In the genomic region with DNA sequence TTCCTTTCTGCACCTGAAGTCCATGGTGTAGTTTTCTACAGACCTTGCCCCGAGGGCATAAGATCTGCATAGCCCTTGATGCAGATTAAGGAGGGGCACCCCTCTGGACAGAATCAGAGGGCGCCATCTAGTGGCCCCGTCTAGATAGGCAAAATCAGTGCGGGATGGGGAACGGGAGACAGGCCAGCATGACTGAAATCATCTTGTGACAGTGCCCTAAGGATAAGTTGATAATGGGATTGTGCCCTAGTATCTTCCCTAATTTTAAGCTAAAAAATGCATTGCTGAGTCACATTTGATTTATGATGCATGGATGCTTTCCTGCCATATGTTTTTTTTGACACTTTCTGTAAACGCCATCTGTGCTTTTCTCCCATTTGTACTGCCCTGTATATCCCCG, we compare ENCODE assay signal across 8 cellular contexts. TPM values are rescaled to one million over a fixed set of nuclear protein-coding genes. Genes with fewer than 3 reads are reported as not detected.
DNase-seq lines count a peak whose midpoint lies in the region; ATAC-seq and TF ChIP-seq lines count a peak whose summit lies in the region.

No MANE protein-coding gene starts in this region.

- no peaks in the 10 kb centered on the region for H3K9me3 Mint-ChIP-seq in CD4-positive, CD25-positive, alpha-beta regulatory T cell
- H3K9me3 Mint-ChIP-seq in HFFc6, result no peaks in the 10 kb centered on the region
- H3K9me3 Mint-ChIP-seq in natural killer cell, result no peaks in the 10 kb centered on the region

- H3K36me3 ChIP-seq in CD4-positive, CD25-positive, alpha-beta regulatory T cell (ENCODE audit: control insufficient read depth, insufficient read depth, low read length), result peaks cover 34% of the 10 kb centered on the region

- peak; percentile 42 to 74 (median 53) for DNase-seq in CD4-positive, CD25-positive, alpha-beta regulatory T cell
- peak; percentile 65 for DNase-seq in HFFc6
- DNase-seq in NCI-H82 treated with DMSO at 0.1 percent for 48 hours (lab: John Stamatoyannopoulos, UW; ENCODE audit: unreplicated experiment), result peak; percentile 56
- DNase-seq in activated T-cell treated with anti-CD3 and anti-CD28 coated beads for 1 hour (ENCODE audit: low read depth), result peak; percentile 60
- DNase-seq in epithelial cell of proximal tubule (ENCODE audit: low read depth), result no peak
- peak; percentile 56 for DNase-seq in natural killer cell
- DNase-seq in stromal cell of bone marrow (ENCODE audit: low read depth), result peak; percentile 52

- peaks cover 9 to 20% (median 17%) of the 10 kb centered on the region in 4 donors for H3K4me1 Mint-ChIP-seq in CD4-positive, CD25-positive, alpha-beta regulatory T cell
- H3K4me1 Mint-ChIP-seq in HFFc6 (ENCODE audit: low read depth) (peaks cover 17% of the 10 kb centered on the region), natural killer cell (peaks cover 22 to 24% of the 10 kb centered on the region in 2 donors)

- no peaks in the 10 kb centered on the region for H3K27me3 ChIP-seq in CD4-positive, CD25-positive, alpha-beta regulatory T cell (ENCODE audit: control insufficient read depth, insufficient read depth, low read length)

- intact Hi-C loops in natural killer cell (cut with micrococcal nuclease), result no loop called here

- H3K36me3 Mint-ChIP-seq in CD4-positive, CD25-positive, alpha-beta regulatory T cell, result peaks cover 31% of the 10 kb centered on the region
- H3K36me3 Mint-ChIP-seq in HFFc6 (ENCODE audit: low read depth) (peaks cover 9% of the 10 kb centered on the region), natural killer cell (no peaks in the 10 kb centered on the region)

- no peak overlapping the region for H3K27ac ChIP-seq in CD4-positive, CD25-positive, alpha-beta regulatory T cell (ENCODE audit: insufficient read depth, low read length, poor library complexity, severe bottlenecking)

- H3K9me3 ChIP-seq in CD4-positive, CD25-positive, alpha-beta regulatory T cell (ENCODE audit: control insufficient read depth in 2 of 2, low read length in 2 of 2), result no peaks in the 10 kb centered on the region

- TF ChIP-seq CTCF in HFFc6 (IDR thresholded peaks at IDR 0.05) (peak; percentile 97), epithelial cell of proximal tubule (conservative IDR thresholded peaks at IDR 0.05; ENCODE audit: low read depth, low read length) (peak; percentile 97), natural killer cell (IDR thresholded peaks at IDR 0.05) (peak; percentile 75)

- H3K4me3 ChIP-seq in CD4-positive, CD25-positive, alpha-beta regulatory T cell (ENCODE audit: low read depth, low read length), result no peak overlapping the region
- H3K4me3 ChIP-seq in epithelial cell of proximal tubule (ENCODE audit: low read depth, low read length), result no peak overlapping the region

- H3K27me3 Mint-ChIP-seq in CD4-positive, CD25-positive, alpha-beta regulatory T cell, result no peaks in the 10 kb centered on the region
- H3K27me3 Mint-ChIP-seq in HFFc6 (ENCODE audit: insufficient read depth), result no peaks in the 10 kb centered on the region
- H3K27me3 Mint-ChIP-seq in natural killer cell (ENCODE audit: low read depth in 2 of 2), result no peaks in the 10 kb centered on the region

- peak overlapping the region in 1 of 3 donors; percentile 72 for H3K27ac Mint-ChIP-seq in CD4-positive, CD25-positive, alpha-beta regulatory T cell
- H3K27ac Mint-ChIP-seq in HFFc6 (0 out of 2 replicates have a peak overlapping the region, but pooled peaks have one; percentile 7), natural killer cell (peak overlapping the region in 1 of 2 donors; percentile 21)

- peak overlapping the region in 2 of 4 donors; percentile 3 to 41 for H3K4me3 Mint-ChIP-seq in CD4-positive, CD25-positive, alpha-beta regulatory T cell
- H3K4me3 Mint-ChIP-seq in HFFc6, result no peak overlapping the region
- no peak overlapping the region for H3K4me3 Mint-ChIP-seq in natural killer cell

- H3K4me1 ChIP-seq in CD4-positive, CD25-positive, alpha-beta regulatory T cell (ENCODE audit: control insufficient read depth, insufficient read depth, low read length, poor library complexity, severe bottlenecking), result peaks cover 21% of the 10 kb centered on the region

- no peak for ATAC-seq in CD4-positive, CD25-positive, alpha-beta regulatory T cell (ENCODE audit: low read depth in 2 of 2)
- peak; percentile 20 to 60 (median 41) for ATAC-seq in natural killer cell
- no peak for ATAC-seq in HG03135 (IDR thresholded peaks at IDR 0.05; ENCODE audit: unreplicated experiment)

RNA-seq across cellular contexts. Expression of a gene that starts 19.1 kb away (rescaled TPM):
- total RNA-seq in CD4-positive, CD25-positive, alpha-beta regulatory T cell, result 116 TPM
- polyA plus RNA-seq in CD4-positive, CD25-positive, alpha-beta regulatory T cell, result 100 to 1,000 TPM; 141 to 148 (median 144) TPM
- total RNA-seq in HFFc6 (2021; fragmentation: NEBNext Ultra II Directional; extraction: Animal tissue kit (Norgen Biotek cat#: 25700)), result 100 to 1,000 TPM; 171 to 254 (median 212) TPM
- 286 and 453 TPM in 2 replicates for total RNA-seq in epithelial cell of proximal tubule
- total RNA-seq in natural killer cell, result 100 to 1,000 TPM in 2 of 3 donors, 10 to 100 TPM in 1; 98.5 to 132 (median 104) TPM

RNA-seq across cellular contexts. Expression of a gene that starts 58.3 kb away (rescaled TPM):
- 9.0 TPM for total RNA-seq in CD4-positive, CD25-positive, alpha-beta regulatory T cell
- polyA plus RNA-seq in CD4-positive, CD25-positive, alpha-beta regulatory T cell, result 10 to 100 TPM; 17.8 to 24.4 (median 22.1) TPM
- total RNA-seq in HFFc6 (2021; fragmentation: NEBNext Ultra II Directional; extraction: Animal tissue kit (Norgen Biotek cat#: 25700)), result 10 to 100 TPM in 5 of 6 experiments, 1 to 10 TPM in 1; 8.8 to 13.3 (median 12.0) TPM
- total RNA-seq in epithelial cell of proximal tubule, result 16.4 and 38.5 TPM in 2 replicates
- total RNA-seq in natural killer cell, result 1 to 10 TPM; 4.7 to 8.6 (median 5.6) TPM

Comparison
In these comparisons a context has a peak if more than half of its experiments do, and no peak if none do; other contexts are left out.
1. ATAC-seq: peak in natural killer cell (3 of 3); none in CD4-positive, CD25-positive, alpha-beta regulatory T cell (0 of 2) and HG03135 (single experiment).
2. Peak in every context shown above with its lines, with median percentiles within 50 percentile points of each other: CTCF ChIP-seq.